Comparison of ENCODE assay signal across 8 cellular contexts in genomic region chr14:90331497-90332270, GRCh38. TPM values are rescaled to one million over a fixed set of nuclear protein-coding genes. Genes with fewer than 3 reads are reported as not detected.
DNase-seq lines count a peak whose midpoint lies in the region; ATAC-seq and TF ChIP-seq lines count a peak whose summit lies in the region.

Gene NRDE2 (minus strand): TSS chr14:90331941. CDS start chr14:90331904, 37 bp downstream.

- peaks cover 14 to 26% (median 16%) of the 10 kb centered on the region in 3 donors for H3K27me3 Mint-ChIP-seq in CD14-positive monocyte (ENCODE audit: low read depth in 3 of 3)
- H3K27me3 Mint-ChIP-seq in activated CD4-positive, alpha-beta T cell treated with anti-CD3 and anti-CD28 coated beads, Interleukin-2, amount 10 ng/mL, durations not matched to agents 7 days and 5 days, result peaks cover 15% of the 10 kb centered on the region

- H3K4me3 Mint-ChIP-seq in CD14-positive monocyte, result peak within 1 kb of the TSS; percentile 88 to 90
- peak within 1 kb of the TSS; percentile 94 for H3K4me3 Mint-ChIP-seq in activated CD4-positive, alpha-beta T cell treated with anti-CD3 and anti-CD28 coated beads, Interleukin-2, amount 10 ng/mL, durations not matched to agents 7 days and 5 days

- H3K36me3 Mint-ChIP-seq in CD14-positive monocyte, result no peaks in the 10 kb centered on the region
- H3K36me3 Mint-ChIP-seq in activated CD4-positive, alpha-beta T cell treated with anti-CD3 and anti-CD28 coated beads, Interleukin-2, amount 10 ng/mL, durations not matched to agents 7 days and 5 days (ENCODE audit: low read depth), result peaks cover 10% of the 10 kb centered on the region

- H3K27ac Mint-ChIP-seq in CD14-positive monocyte, result peak within 1 kb of the TSS; percentile 84 to 95 (median 93)
- H3K27ac Mint-ChIP-seq in activated CD4-positive, alpha-beta T cell treated with anti-CD3 and anti-CD28 coated beads, Interleukin-2, amount 10 ng/mL, durations not matched to agents 7 days and 5 days, result peak within 1 kb of the TSS; percentile 95

- peak; percentile 97 for ATAC-seq in GM19395 (IDR thresholded peaks at IDR 0.05; ENCODE audit: unreplicated experiment)
- ATAC-seq in HG03558 (IDR thresholded peaks at IDR 0.05; ENCODE audit: extremely low read depth, unreplicated experiment), result peak; percentile 79

- peaks cover 0 to 8% (median 0%) of the 10 kb centered on the region in 7 donors for H3K9me3 Mint-ChIP-seq in CD14-positive monocyte
- H3K9me3 Mint-ChIP-seq in activated CD4-positive, alpha-beta T cell treated with anti-CD3 and anti-CD28 coated beads, Interleukin-2, amount 10 ng/mL, durations not matched to agents 7 days and 5 days, result peaks cover 2% of the 10 kb centered on the region

- H3K4me3 ChIP-seq in coronary artery, result peak within 1 kb of the TSS; percentile 85

- TF ChIP-seq CTCF in CD14-positive monocyte (IDR thresholded peaks at IDR 0.05) (no peak), coronary artery (IDR thresholded peaks at IDR 0.05) (no peak)

- CTCF ChIA-PET in activated CD4-positive, alpha-beta T cell treated with anti-CD3 and anti-CD28 coated beads, Interleukin-2, amount 10 ng/mL, durations not matched to agents 7 days and 5 days (lab: Charles Lee), result interaction anchor here (1.7 kb wide), 1 partner anchor 68 kb away, joined by 6 read pairs; no protein-coding TSS in a partner anchor

- DNase-seq in CD14-positive monocyte (ENCODE audit: low spot score), result peak; percentile 93
- DNase-seq in NCI-H748 (lab: John Stamatoyannopoulos, UW; ENCODE audit: unreplicated experiment), result peak; percentile 100
- DNase-seq in activated CD4-positive, alpha-beta T cell treated with anti-CD3 and anti-CD28 coated beads, Interleukin-2, amount 10 ng/mL, durations not matched to agents 7 days and 5 days, result peak; percentile 96
- peak; percentile 98 for DNase-seq in coronary artery (ENCODE audit: low spot score)
- peak; percentile 100 for DNase-seq in left kidney (ENCODE audit: low read depth, low spot score)
- peak; percentile 98 for DNase-seq in stimulated activated CD4-positive, alpha-beta T cell treated with anti-CD3 and anti-CD28 coated beads, Interleukin-1b, Interleukin-23, amount 100 ng/mL, for 48 hours

- POLR2A ChIA-PET in activated CD4-positive, alpha-beta T cell treated with anti-CD3 and anti-CD28 coated beads, Interleukin-2, amount 10 ng/mL, durations not matched to agents 7 days and 5 days (lab: Charles Lee), result no interaction called here

- H3K27ac ChIP-seq in coronary artery, result peak within 1 kb of the TSS; percentile 89

- intact Hi-C loops in CD14-positive monocyte (cut with micrococcal nuclease), result loop anchor here (5.0 kb wide), 1 partner anchor 51 kb away; no protein-coding TSS in a partner anchor

- H3K4me1 Mint-ChIP-seq in CD14-positive monocyte, result peaks cover 23% of the 10 kb centered on the region
- H3K4me1 Mint-ChIP-seq in activated CD4-positive, alpha-beta T cell treated with anti-CD3 and anti-CD28 coated beads, Interleukin-2, amount 10 ng/mL, durations not matched to agents 7 days and 5 days, result peaks cover 29% of the 10 kb centered on the region

RNA-seq across cellular contexts. Expression of gene NRDE2, which starts in this region (rescaled TPM):
- polyA plus RNA-seq in CD14-positive monocyte, result 1 to 10 TPM; 4.7 to 6.7 TPM
- 10 to 100 TPM; 21.2 to 23.2 TPM for total RNA-seq in activated CD4-positive, alpha-beta T cell treated with anti-CD3 and anti-CD28 coated beads, Interleukin-2, amount 10 ng/mL, durations not matched to agents 7 days and 5 days

Comparison
In these comparisons a context has a peak if more than half of its experiments do, and no peak if none do; other contexts are left out.
1. Peak in every context shown above with its lines: DNase-seq, ATAC-seq, H3K4me3 ChIP-seq and H3K27ac ChIP-seq.